ENCODE assay signal across 8 cellular contexts in genomic region chr20:58891686-58892125, GRCh38. TPM values are rescaled to one million over a fixed set of nuclear protein-coding genes. Genes with fewer than 3 reads are reported as not detected.
A peak's percentile ranks its signal among the peaks of the same experiment; 100 is the strongest.
DNase-seq lines count a peak whose midpoint lies in the region; ATAC-seq lines count a peak whose summit lies in the region.

No MANE protein-coding gene starts in this region.

- peaks cover 43% of the 10 kb centered on the region for H3K4me1 ChIP-seq in mononuclear cell (ENCODE audit: insufficient read depth, low read length)
- H3K4me1 ChIP-seq in thymus (ENCODE audit: control insufficient read depth, insufficient read depth, low read length) = peaks cover 21% of the 10 kb centered on the region

- peak overlapping the region; percentile 98 for H3K27ac ChIP-seq in thymus (ENCODE audit: low read depth)

- H3K4me3 ChIP-seq in mononuclear cell (ENCODE audit: low read length) (peak overlapping the region; percentile 70), thymus (ENCODE audit: low read length) (peak overlapping the region; percentile 98)

- DNase-seq in D341Med (ENCODE audit: low spot score) = peak; percentile 75
- peak; percentile 53 for DNase-seq in UCSD-AML1 (lab: John Stamatoyannopoulos, UW; ENCODE audit: unreplicated experiment)
- peak; percentile 52 for DNase-seq in dermis blood vessel endothelial cell
- no peak for DNase-seq in NCI-H2107 treated with DMSO at 0.1 percent for 48 hours (lab: John Stamatoyannopoulos, UW; ENCODE audit: unreplicated experiment)

- ATAC-seq in HG03135 (IDR thresholded peaks at IDR 0.05; ENCODE audit: unreplicated experiment) (peak; percentile 6), GM18502 (IDR thresholded peaks at IDR 0.05; ENCODE audit: poor library complexity, unreplicated experiment) (no peak)

- peaks cover 9% of the 10 kb centered on the region for H3K36me3 ChIP-seq in thymus (ENCODE audit: control insufficient read depth, insufficient read depth)

- under 1% methylated on average over 62 of the region's 63 CpGs for WGBS in thymus

- H3K9me3 ChIP-seq in mononuclear cell (ENCODE audit: low read depth, low read length) = no peaks in the 10 kb centered on the region
- no peaks in the 10 kb centered on the region for H3K9me3 ChIP-seq in thymus (ENCODE audit: control insufficient read depth)

- no peaks in the 10 kb centered on the region for H3K27me3 ChIP-seq in mononuclear cell (ENCODE audit: insufficient read depth, low read length)
- H3K27me3 ChIP-seq in thymus (ENCODE audit: control insufficient read depth, insufficient read depth) = no peaks in the 10 kb centered on the region

RNA-seq across cellular contexts. Expression of gene GNAS, which starts 39.2 kb away (rescaled TPM):
- 365 and 726 TPM in 2 replicates for total RNA-seq in dermis blood vessel endothelial cell
- 461 TPM for total RNA-seq in mononuclear cell
- polyA plus RNA-seq in thymus = 700 TPM

RNA-seq across cellular contexts. Expression of gene GNAS-AS1, which starts 41.0 kb away (rescaled TPM):
- total RNA-seq in dermis blood vessel endothelial cell (not detected in 2 replicates), mononuclear cell (0.10 TPM)
- polyA plus RNA-seq in thymus = 0.32 TPM
